In genomic region chr9:11931109-11931508, GRCh38 we compare ENCODE assay signal across 17 cellular contexts.
DNase-seq lines count a peak whose midpoint lies in the region; ATAC-seq and TF ChIP-seq lines count a peak whose summit lies in the region.
"Had no signal": no experiment of that assay in that cellular context is flagged by ENCODE, and none has a peak within 500 bp of the region (broad histone marks: within the 10 kb centered on the region; RNA-seq: fewer than 3 reads in every experiment).

No MANE protein-coding gene starts in this region.

- no peaks in the 10 kb centered on the region for H3K27me3 Mint-ChIP-seq in effector memory CD8-positive, alpha-beta T cell
- H3K27me3 Mint-ChIP-seq: CD4-positive, CD25-positive, alpha-beta regulatory T cell had no signal

- no peaks in the 10 kb centered on the region for H3K9me3 Mint-ChIP-seq in effector memory CD8-positive, alpha-beta T cell

- peaks cover 3% of the 10 kb centered on the region for H3K36me3 Mint-ChIP-seq in effector memory CD8-positive, alpha-beta T cell (ENCODE audit: insufficient read depth)
- H3K36me3 Mint-ChIP-seq: CD4-positive, CD25-positive, alpha-beta regulatory T cell had no signal

- no peaks in the 10 kb centered on the region for H3K4me1 Mint-ChIP-seq in effector memory CD8-positive, alpha-beta T cell (ENCODE audit: low read depth in 2 of 2)
- H3K4me1 Mint-ChIP-seq: CD4-positive, CD25-positive, alpha-beta regulatory T cell had no signal

- no peak overlapping the region for H3K27ac ChIP-seq in foreskin keratinocyte

- no peak overlapping the region for H3K27ac Mint-ChIP-seq in effector memory CD8-positive, alpha-beta T cell
- H3K27ac Mint-ChIP-seq: CD4-positive, CD25-positive, alpha-beta regulatory T cell had no signal

- no peak overlapping the region for H3K4me3 Mint-ChIP-seq in effector memory CD8-positive, alpha-beta T cell
- H3K4me3 Mint-ChIP-seq: CD4-positive, CD25-positive, alpha-beta regulatory T cell had no signal

- ATAC-seq in foreskin keratinocyte (peak; percentile 56), GM21576 (IDR thresholded peaks at IDR 0.05; ENCODE audit: unreplicated experiment) (no peak)
- no peak for ATAC-seq in effector memory CD8-positive, alpha-beta T cell (replicated peaks)

- no peaks in the 10 kb centered on the region for H3K27me3 ChIP-seq in foreskin keratinocyte

- no peak for TF ChIP-seq CTCF in foreskin keratinocyte (conservative IDR thresholded peaks at IDR 0.05)

- DNase-seq in AG20443 (ENCODE audit: low spot score) (peak; percentile 5), HT1080 (ENCODE audit: low read depth) (peak; percentile 77), astrocyte of the hippocampus (ENCODE audit: low read depth, low spot score) (peak; percentile 2), foreskin keratinocyte (peak in 1 of 2 donors; percentile 10), GDM1 (lab: John Stamatoyannopoulos, UW) (no peak), HK-2 (ENCODE audit: unreplicated experiment) (no peak)
- no peak for DNase-seq in effector memory CD8-positive, alpha-beta T cell
- DNase-seq: CD4-positive, CD25-positive, alpha-beta regulatory T cell; DND-41; H7; IMR-90; MV-4-11; NCI-H1436 treated with DMSO at 0.1 percent for 48 hours; NCI-H2081; NCI-H524; RPMI8226 had no signal

- no peaks in the 10 kb centered on the region for H3K4me1 ChIP-seq in foreskin keratinocyte

Comparison
In these comparisons a context has a peak if more than half of its experiments do, and no peak if none do; other contexts are left out.
1. DNase-seq: peak in AG20443 (single experiment), HT1080 (single experiment) and astrocyte of the hippocampus (single experiment); none in effector memory CD8-positive, alpha-beta T cell (0 of 3), GDM1 (single experiment) and HK-2 (single experiment).